Comparison of ENCODE assay signal across 23 cellular contexts in genomic region chr6:44854712-44855111, GRCh38.
A peak's percentile ranks its signal among the peaks of the same experiment; 100 is the strongest.
DNase-seq lines count a peak whose midpoint lies in the region; ATAC-seq, FAIRE-seq and TF ChIP-seq lines count a peak whose summit lies in the region.
"Had no signal": no experiment of that assay in that cellular context is flagged by ENCODE, and none has a peak within 500 bp of the region (broad histone marks: within the 10 kb centered on the region; RNA-seq: fewer than 3 reads in every experiment).

No MANE protein-coding gene starts in this region.

- intact Hi-C loops in K562 (cut with micrococcal nuclease) = no loop called here
- intact Hi-C loops in activated T-helper 2 cell treated with anti-CD3 and anti-CD28 coated beads, Interferon-gamma antibody, Interleukin-2, Interleukin-4, amounts not matched to agents 10 μg/mL and 5 μg/mL and 100 μg/mL, durations not matched to agents 14 hours and 24 hours and 36 hours (cut with micrococcal nuclease) = no loop called here

- in situ Hi-C loops in K562 (cut with MboI) = no loop called here

- CTCF ChIA-PET in K562 (lab: Yijun Ruan, JAX; ENCODE audit: low intra/inter-chr PET ratio) = no interaction called here

- H3K9me3 Mint-ChIP-seq in naive thymus-derived CD8-positive, alpha-beta T cell = no peaks in the 10 kb centered on the region
- H3K9me3 Mint-ChIP-seq in activated T-helper 2 cell treated with anti-CD3 and anti-CD28 coated beads, Interferon-gamma antibody, Interleukin-2, Interleukin-4, amounts not matched to agents 10 μg/mL and 5 μg/mL and 100 μg/mL, durations not matched to agents 14 hours and 24 hours and 36 hours = no peaks in the 10 kb centered on the region
- H3K9me3 Mint-ChIP-seq: CD4-positive, alpha-beta memory T cell; GM23338; H9 had no signal

- peaks cover 17 to 57% (median 43%) of the 10 kb centered on the region in 4 donors for H3K4me1 Mint-ChIP-seq in naive thymus-derived CD8-positive, alpha-beta T cell
- peaks cover 19% of the 10 kb centered on the region for H3K4me1 Mint-ChIP-seq in activated T-helper 2 cell treated with anti-CD3 and anti-CD28 coated beads, Interferon-gamma antibody, Interleukin-2, Interleukin-4, amounts not matched to agents 10 μg/mL and 5 μg/mL and 100 μg/mL, durations not matched to agents 14 hours and 24 hours and 36 hours (ENCODE audit: low read depth)
- H3K4me1 Mint-ChIP-seq: GM23338, H9 had no signal

- H3K9ac ChIP-seq in SK-N-MC (ENCODE audit: insufficient read length) = no peak overlapping the region
- no peak overlapping the region for H3K9ac ChIP-seq in K562 (ENCODE audit: insufficient read depth in 1 of 2, low read depth in 2 of 2, low read length in 2 of 2)
- H3K9ac ChIP-seq: BLaER1 treated with 17β-estradiol and CSF1 and Interleukin-3, amounts not matched to agents 10 nM and 100 nM had no signal

- DNase-seq in NCI-H226 (peak; percentile 21), SK-N-MC (ENCODE audit: low read depth, low spot score) (no peak), K562 (ENCODE audit: extremely low read depth in 1 of 4, low spot score in 3 of 4) (no peak), C1 segment of cervical spinal cord (lab: John Stamatoyannopoulos, UW) (no peak), glomerular visceral epithelial cell (ENCODE audit: extremely low spot score) (no peak)
- DNase-seq in naive thymus-derived CD8-positive, alpha-beta T cell = no peak
- DNase-seq in activated T-helper 2 cell treated with anti-CD3 and anti-CD28 coated beads, Interferon-gamma antibody, Interleukin-2, Interleukin-4, amounts not matched to agents 10 μg/mL and 5 μg/mL and 100 μg/mL, durations not matched to agents 14 hours and 24 hours and 36 hours (ENCODE audit: low spot score) = no peak
- DNase-seq: 8988T; ACHN; AML-193; BE2C; Calu3; CD4-positive, alpha-beta memory T cell; COR-L47; DMS53; GF-D8; H9 had no signal

- no peak for FAIRE-seq in K562 (lab: Jason Lieb, UNC)
- FAIRE-seq: A549, GM12891, GM18507 had no signal

- H3K4me3 ChIP-seq in SK-N-MC (peak overlapping the region; percentile 73), K562 (no peak overlapping the region)
- H3K4me3 ChIP-seq: A549; BLaER1 treated with 17β-estradiol and CSF1 and Interleukin-3, amounts not matched to agents 10 nM and 100 nM; GM23338 had no signal

- peaks cover 0 to 19% (median 0%) of the 10 kb centered on the region in 3 donors for H3K36me3 Mint-ChIP-seq in naive thymus-derived CD8-positive, alpha-beta T cell
- peaks cover 2% of the 10 kb centered on the region for H3K36me3 Mint-ChIP-seq in activated T-helper 2 cell treated with anti-CD3 and anti-CD28 coated beads, Interferon-gamma antibody, Interleukin-2, Interleukin-4, amounts not matched to agents 10 μg/mL and 5 μg/mL and 100 μg/mL, durations not matched to agents 14 hours and 24 hours and 36 hours (ENCODE audit: low read depth)

- TF ChIP-seq EP300 in K562 (IDR thresholded peaks at IDR 0.05; ENCODE audit: low read length) = no peak

- TF ChIP-seq CTCF in K562 (IDR thresholded peaks at IDR 0.05 in 2 of 3, conservative IDR thresholded peaks at IDR 0.05 in 1 of 3; ENCODE audit: insufficient read depth in 2 of 3, low read depth in 1 of 3, low read length in 3 of 3) = no peak

- no peaks in the 10 kb centered on the region for H4K20me1 ChIP-seq in K562 (replicated peaks; ENCODE audit: control insufficient read depth, insufficient read depth, low read length)
- H4K20me1 ChIP-seq: BLaER1 treated with 17β-estradiol and CSF1 and Interleukin-3, amounts not matched to agents 10 nM and 100 nM had no signal

- ATAC-seq in K562 = no peak
- ATAC-seq in naive thymus-derived CD8-positive, alpha-beta T cell = no peak
- ATAC-seq: A549, GM23338, HCT116 had no signal

- POLR2A ChIA-PET in K562 (lab: Yijun Ruan, JAX) = interaction anchor here (0.7 to 1.3 kb wide), 2 partner anchors 16 to 127 kb away, joined by 3 read pairs; no protein-coding TSS in a partner anchor
- POLR2A ChIA-PET in naive thymus-derived CD8-positive, alpha-beta T cell (lab: Charles Lee) = no interaction called here

- H2AFZ ChIP-seq in K562 (ENCODE audit: low read depth, low read length) = no peak overlapping the region
- H2AFZ ChIP-seq: GM23338 had no signal

- H3K4me1 ChIP-seq in K562 (replicated peaks in 1 of 2; ENCODE audit: control insufficient read depth in 2 of 2, insufficient read depth in 2 of 2, low read length in 2 of 2) = 0 out of 5 replicates have a peak, but pooled peaks cover 0 to 5% of the 10 kb centered on the region in 2 experiments
- H3K4me1 ChIP-seq: A549, BE2C had no signal

- H3K4me3 Mint-ChIP-seq in naive thymus-derived CD8-positive, alpha-beta T cell = peak overlapping the region in 3 of 10 donors; percentile 18 to 48 (median 36)
- no peak overlapping the region for H3K4me3 Mint-ChIP-seq in activated T-helper 2 cell treated with anti-CD3 and anti-CD28 coated beads, Interferon-gamma antibody, Interleukin-2, Interleukin-4, amounts not matched to agents 10 μg/mL and 5 μg/mL and 100 μg/mL, durations not matched to agents 14 hours and 24 hours and 36 hours (ENCODE audit: low read depth)
- H3K4me3 Mint-ChIP-seq: GM23338, H9 had no signal

- H3K27ac Mint-ChIP-seq in naive thymus-derived CD8-positive, alpha-beta T cell = peak overlapping the region in 7 of 10 donors; percentile 16 to 72 (median 57)
- no peak overlapping the region for H3K27ac Mint-ChIP-seq in activated T-helper 2 cell treated with anti-CD3 and anti-CD28 coated beads, Interferon-gamma antibody, Interleukin-2, Interleukin-4, amounts not matched to agents 10 μg/mL and 5 μg/mL and 100 μg/mL, durations not matched to agents 14 hours and 24 hours and 36 hours
- H3K27ac Mint-ChIP-seq: GM23338 had no signal

- no peaks in the 10 kb centered on the region for H3K79me2 ChIP-seq in K562 (ENCODE audit: control insufficient read depth, insufficient read depth, low read length)

- no TSS peak for BruUV-seq in K562 (replicated peaks; lab: Mats Ljungman, UMichigan)

- no peak for TF ChIP-seq POLR2A in K562 (conservative IDR thresholded peaks at IDR 0.05)

- no peak overlapping the region for H3K4me2 ChIP-seq in K562 (ENCODE audit: insufficient read depth, low read length)
- H3K4me2 ChIP-seq: A549, GM23338 had no signal

- no peaks in the 10 kb centered on the region for H3K9me1 ChIP-seq in K562 (ENCODE audit: control insufficient read depth, insufficient read depth, low read length)

- TF ChIP-seq RAD21 in K562 (CRISPR knock-in tag; conservative IDR thresholded peaks at IDR 0.05 in 1 of 2, IDR thresholded peaks at IDR 0.05 in 1 of 2) = no peak

- no peaks in the 10 kb centered on the region for H3K27me3 Mint-ChIP-seq in naive thymus-derived CD8-positive, alpha-beta T cell
- H3K27me3 Mint-ChIP-seq in activated T-helper 2 cell treated with anti-CD3 and anti-CD28 coated beads, Interferon-gamma antibody, Interleukin-2, Interleukin-4, amounts not matched to agents 10 μg/mL and 5 μg/mL and 100 μg/mL, durations not matched to agents 14 hours and 24 hours and 36 hours (ENCODE audit: low read depth) = no peaks in the 10 kb centered on the region
- H3K27me3 Mint-ChIP-seq: CD4-positive, alpha-beta memory T cell had no signal

- H3K27me3 ChIP-seq in K562 (ENCODE audit: control insufficient read depth in 2 of 2, insufficient read depth in 2 of 2, low read length in 2 of 2) = no peaks in the 10 kb centered on the region
- H3K27me3 ChIP-seq: BE2C; BLaER1 treated with 17β-estradiol and CSF1 and Interleukin-3, amounts not matched to agents 10 nM and 100 nM had no signal

- H3K36me3 ChIP-seq in SK-N-MC (ENCODE audit: insufficient read depth, low read length) (no peaks in the 10 kb centered on the region), K562 (ENCODE audit: control insufficient read depth, insufficient read depth, low read length) (no peaks in the 10 kb centered on the region)
- H3K36me3 ChIP-seq: BE2C; BLaER1 treated with 17β-estradiol and CSF1 and Interleukin-3, amounts not matched to agents 10 nM and 100 nM had no signal

- no peak overlapping the region for H3K27ac ChIP-seq in SK-N-MC
- H3K27ac ChIP-seq in K562 (ENCODE audit: extremely low read depth, low read depth, low read length) = no peak overlapping the region
- H3K27ac ChIP-seq: A549; BLaER1 treated with 17β-estradiol and CSF1 and Interleukin-3, amounts not matched to agents 10 nM and 100 nM had no signal

- H3K9me3 ChIP-seq in SK-N-MC (ENCODE audit: low read depth, low read length) (no peaks in the 10 kb centered on the region), K562 (replicated peaks; ENCODE audit: control insufficient read depth, insufficient read depth, low read depth, low read length) (no peaks in the 10 kb centered on the region)
- H3K9me3 ChIP-seq: A549; BE2C; BLaER1 treated with 17β-estradiol and CSF1 and Interleukin-3, amounts not matched to agents 10 nM and 100 nM had no signal

TF ChIP-seq in K562, 482 proteins besides CTCF, POLR2A, EP300 and RAD21:
- TF ChIP-seq CBFA2T3 (IDR thresholded peaks at IDR 0.05) = 0 out of 2 replicates have a peak, but pooled peaks have one; percentile 11
- peak; percentile 41; the same call in 1 of the 2 replicates for TF ChIP-seq TEAD4 (IDR thresholded peaks at IDR 0.05; ENCODE audit: low read length)
- TF ChIP-seq TEAD4 (CRISPR knock-in tag; IDR thresholded peaks at IDR 0.05; ENCODE audit: borderline replicate concordance) = no peak
- TF ChIP-seq ZNF740 (CRISPR knock-in tag; IDR thresholded peaks at IDR 0.05) = no peak
- no peak for TF ChIP-seq ZNF740 (tag; IDR thresholded peaks at IDR 0.05)
- peak; percentile 19; the same call in 1 of the 2 replicates for TF ChIP-seq TAL1 (IDR thresholded peaks at IDR 0.05)
- no peak for TF ChIP-seq KDM5B (IDR thresholded peaks at IDR 0.05; ENCODE audit: insufficient replicate concordance, low read depth, low read length)
- no peak for TF ChIP-seq ZNF431 (CRISPR knock-in tag; IDR thresholded peaks at IDR 0.05)
- TF ChIP-seq ZNF766 (CRISPR knock-in tag; conservative IDR thresholded peaks at IDR 0.05) = peak; percentile 62; the same call in 1 of the 2 replicates
